Comparison of ENCODE assay signal across 8 cellular contexts in genomic region chr11:128757235-128757711, GRCh38.
DNase-seq lines count a peak whose midpoint lies in the region; ATAC-seq, FAIRE-seq and TF ChIP-seq lines count a peak whose summit lies in the region.

No MANE protein-coding gene starts in this region.

- FAIRE-seq in HTR-8/SVneo (lab: Jason Lieb, UNC) = no peak

- no peaks in the 10 kb centered on the region for H3K4me1 Mint-ChIP-seq in endodermal cell

- peaks cover 49% of the 10 kb centered on the region for H3K27me3 Mint-ChIP-seq in endodermal cell (ENCODE audit: insufficient read depth)

- no peaks in the 10 kb centered on the region for H3K36me3 Mint-ChIP-seq in endodermal cell (ENCODE audit: low read depth)

- no peaks in the 10 kb centered on the region for H3K9me3 Mint-ChIP-seq in endodermal cell

- 64 to 85% methylated on average over 2 to 3 of the region's 3 CpGs for WGBS in endodermal cell (ENCODE audit: insufficient coverage in 1 of 2, insufficient read length in 1 of 2), 2 experiments

- no peaks in the 10 kb centered on the region for H3K9me3 ChIP-seq in endodermal cell (ENCODE audit: control insufficient read depth, low read length)

- DNase-seq in GDM1 (lab: John Stamatoyannopoulos, UW) (peak; percentile 81), HTR-8/SVneo (ENCODE audit: insufficient read length, low spot score) (peak; percentile 22), endodermal cell (peak; percentile 80), NCI-H526 treated with DMSO at 0.1 percent for 48 hours (lab: John Stamatoyannopoulos, UW) (no peak), NCI-H748 (lab: John Stamatoyannopoulos, UW; ENCODE audit: unreplicated experiment) (no peak)
- peak; percentile 81 for DNase-seq in activated CD4-positive, alpha-beta T cell treated with anti-CD3 and anti-CD28 coated beads for 48 hours
- peak; percentile 55 to 63 (median 61) for DNase-seq in stimulated activated CD4-positive, alpha-beta T cell treated with anti-CD3 and anti-CD28 coated beads, Interleukin-12 subunit alpha, Interleukin-12 subunit beta, amount 100 ng/mL, for 48 hours (ENCODE audit: low read depth in 2 of 3, low spot score in 1 of 3)

- no peak overlapping the region for H3K27ac Mint-ChIP-seq in endodermal cell

- no peak overlapping the region for H3K4me3 ChIP-seq in endodermal cell (ENCODE audit: low read length)

- H3K27me3 ChIP-seq in endodermal cell (ENCODE audit: control insufficient read depth, insufficient read depth, low read length, poor library complexity, severe bottlenecking) = peaks cover 21% of the 10 kb centered on the region

- H3K4me1 ChIP-seq in endodermal cell (ENCODE audit: control insufficient read depth, insufficient read depth, low read length) = no peaks in the 10 kb centered on the region

- H3K27ac ChIP-seq in endodermal cell (ENCODE audit: low read depth, low read length) = no peak overlapping the region

- H3K36me3 ChIP-seq in endodermal cell (ENCODE audit: control insufficient read depth, insufficient read depth, low read length) = no peaks in the 10 kb centered on the region

- no peak overlapping the region for H3K4me3 Mint-ChIP-seq in endodermal cell

- no peak overlapping the region for H3K9ac ChIP-seq in endodermal cell (ENCODE audit: extremely low read depth, low read length, poor library complexity, severe bottlenecking)

- TF ChIP-seq CTCF in endodermal cell (conservative IDR thresholded peaks at IDR 0.05) = peak; percentile 76

- peak; percentile 74 for ATAC-seq in GM21529 (IDR thresholded peaks at IDR 0.05; ENCODE audit: unreplicated experiment)

Comparison
In these comparisons a context has a peak if more than half of its experiments do, and no peak if none do; other contexts are left out.
1. DNase-seq: peak in GDM1 (single experiment), HTR-8/SVneo (single experiment), activated CD4-positive, alpha-beta T cell treated with anti-CD3 and anti-CD28 coated beads for 48 hours (single experiment), endodermal cell (single experiment) and stimulated activated CD4-positive, alpha-beta T cell treated with anti-CD3 and anti-CD28 coated beads, Interleukin-12 subunit alpha, Interleukin-12 subunit beta, amount 100 ng/mL, for 48 hours (3 of 3); none in NCI-H526 treated with DMSO at 0.1 percent for 48 hours (single experiment) and NCI-H748 (single experiment).